ENCODE assay signal across 14 cellular contexts in the genomic region with DNA sequence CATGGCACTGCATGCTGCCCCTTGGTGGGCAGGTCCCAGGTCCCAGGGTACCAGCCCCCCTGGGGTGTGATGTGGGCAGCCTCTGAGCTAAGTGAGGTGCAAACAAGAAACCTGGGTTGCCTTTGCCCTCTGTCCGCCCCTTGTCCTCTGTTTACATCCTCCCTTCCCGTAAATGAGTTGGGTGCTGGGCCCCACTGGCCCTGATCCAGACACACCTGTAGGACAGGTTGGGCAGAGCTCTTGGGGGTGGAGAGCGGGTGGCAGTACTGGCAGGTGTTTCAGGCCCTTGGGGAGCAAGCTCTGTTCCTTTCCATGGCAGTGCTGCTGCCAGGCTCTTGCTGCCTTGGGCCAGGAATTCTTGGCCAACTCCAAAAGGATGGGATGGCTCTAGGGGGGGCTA. TPM values are rescaled to one million over a fixed set of nuclear protein-coding genes. Genes with fewer than 3 reads are reported as not detected.
DNase-seq lines count a peak whose midpoint lies in the region; ATAC-seq and TF ChIP-seq lines count a peak whose summit lies in the region.
"Had no signal": no experiment of that assay in that cellular context is flagged by ENCODE, and none has a peak within 500 bp of the region (broad histone marks: within the 10 kb centered on the region; RNA-seq: fewer than 3 reads in every experiment).

No MANE protein-coding gene starts in this region.

- H3K27ac Mint-ChIP-seq in T-helper 17 cell, result peak overlapping the region; percentile 77

- peaks cover 3% of the 10 kb centered on the region for H3K4me1 Mint-ChIP-seq in T-helper 17 cell
- H3K4me1 Mint-ChIP-seq: nephron had no signal

- no peaks in the 10 kb centered on the region for H3K36me3 ChIP-seq in lower lobe of right lung

- no peak for ATAC-seq in T-helper 17 cell
- peak; percentile 91 to 92 for ATAC-seq in lower lobe of right lung
- no peak for ATAC-seq in HG03039 (IDR thresholded peaks at IDR 0.05; ENCODE audit: unreplicated experiment)
- no peak for ATAC-seq in HG03095 (IDR thresholded peaks at IDR 0.05; ENCODE audit: unreplicated experiment)
- ATAC-seq in GM18520 (IDR thresholded peaks at IDR 0.05; ENCODE audit: unreplicated experiment), result no peak

- no peaks in the 10 kb centered on the region for H3K9me3 ChIP-seq in T-helper 17 cell (ENCODE audit: control insufficient read depth, low read length, poor library complexity, severe bottlenecking)
- H3K9me3 ChIP-seq in lower lobe of right lung, result no peaks in the 10 kb centered on the region

- TF ChIP-seq CTCF in lower lobe of right lung (IDR thresholded peaks at IDR 0.05), result no peak

- intact Hi-C loops in lower lobe of right lung (cut with DNase I), result no loop called here

- no peak overlapping the region for H3K4me3 Mint-ChIP-seq in T-helper 17 cell
- H3K4me3 Mint-ChIP-seq: nephron had no signal

- peaks cover 18% of the 10 kb centered on the region for H3K4me1 ChIP-seq in lower lobe of right lung

- H3K27me3 Mint-ChIP-seq in T-helper 17 cell, result peaks cover 31% of the 10 kb centered on the region

- no peaks in the 10 kb centered on the region for H3K36me3 Mint-ChIP-seq in T-helper 17 cell (ENCODE audit: low read depth)

- peak overlapping the region; percentile 71 for H3K27ac ChIP-seq in lower lobe of right lung
- H3K27ac ChIP-seq: KMS-11 had no signal

- no peaks in the 10 kb centered on the region for H3K27me3 ChIP-seq in lower lobe of right lung (ENCODE audit: low read depth)

- DNase-seq in COLO668 (lab: John Stamatoyannopoulos, UW; ENCODE audit: unreplicated experiment) (peak; percentile 96), NCI-H2081 (lab: John Stamatoyannopoulos, UW) (peak; percentile 80 to 95), T-helper 17 cell (no peak), lower lobe of right lung (peak; percentile 89), KG1 (lab: John Stamatoyannopoulos, UW) (no peak)
- DNase-seq: anterior cingulate cortex; stimulated activated CD4-positive, alpha-beta T cell treated with anti-CD3 and anti-CD28 coated beads, Interleukin-12 subunit alpha, Interleukin-12 subunit beta, amount 100 ng/mL, for 4 hours; stimulated activated CD8-positive, alpha-beta memory T cell treated with anti-CD3 and anti-CD28 coated beads, Interleukin-4, amount 100 ng/mL, for 48 hours; T-helper 9 cell had no signal

- no peak overlapping the region for H3K4me3 ChIP-seq in lower lobe of right lung

RNA-seq across cellular contexts. Expression of a gene that starts 35.8 kb away (rescaled TPM):
- total RNA-seq in T-helper 17 cell, result 1 to 10 TPM; 1.6 to 2.0 TPM
- total RNA-seq in lower lobe of right lung, result 74.1 TPM

Comparison
In these comparisons a context has a peak if more than half of its experiments do, and no peak if none do; other contexts are left out.
1. DNase-seq: peak in COLO668 (single experiment), NCI-H2081 (2 of 2) and lower lobe of right lung (single experiment); none in T-helper 17 cell (0 of 3) and KG1 (single experiment).
2. ATAC-seq: peak in lower lobe of right lung (2 of 2); none in T-helper 17 cell (single experiment), HG03039 (single experiment), HG03095 (single experiment) and GM18520 (single experiment).
3. RNA of a gene that starts 35.8 kb away (total RNA-seq): 74.1 TPM in lower lobe of right lung (single experiment); 1.6 to 2.0 TPM in T-helper 17 cell; every median in the first group is over 10 times any median in the second.